In genomic region chr1:157209514-157209913, GRCh38 we compare ENCODE assay signal across 27 cellular contexts.
"Had no signal": no experiment of that assay in that cellular context is flagged by ENCODE, and none has a peak within 500 bp of the region (broad histone marks: within the 10 kb centered on the region; RNA-seq: fewer than 3 reads in every experiment).

No MANE protein-coding gene starts in this region.

- H3K4me1 ChIP-seq: left lung, lower lobe of right lung, psoas muscle, right lobe of liver, tibial nerve, uterus had no signal

- DNase-seq: hippocampal formation; immature natural killer cell; kidney; left colon; left lung; lower lobe of right lung; mammary epithelial cell; mesenchymal stem cell; naive thymus-derived CD8-positive, alpha-beta T cell; ovary; posterior cingulate gyrus; psoas muscle; right lobe of liver; stimulated activated CD4-positive, alpha-beta T cell treated with anti-CD3 and anti-CD28 coated beads, Interleukin-1b, Interleukin-23, amount 100 ng/mL, for 48 hours; stimulated activated CD4-positive, alpha-beta T cell treated with anti-CD3 and anti-CD28 coated beads, Interleukin-2, amount 100 ng/mL, for 48 hours; stimulated activated CD4-positive, alpha-beta T cell treated with anti-CD3 and anti-CD28 coated beads, Interleukin-4, amount 100 ng/mL, for 4 hours; stimulated activated CD8-positive, alpha-beta memory T cell treated with anti-CD3 and anti-CD28 coated beads, Interleukin-4, amount 100 ng/mL, for 48 hours; stimulated activated naive CD4-positive, alpha-beta T cell treated with Interleukin-2 at 50 U/mL for 16 hours; stimulated activated naive CD8-positive, alpha-beta T cell treated with anti-CD3 and anti-CD28 coated beads, Interleukin-15, amount 100 ng/mL, for 72 hours; substantia nigra; uterus had no signal

- ATAC-seq: left colon; left lung; lower lobe of right lung; naive thymus-derived CD8-positive, alpha-beta T cell; psoas muscle; right lobe of liver; stimulated activated memory B cell treated with anti-CD40 and anti-IgM and Interleukin-4, amounts not matched to agents 10 μg/mL and 1 μg/mL and 100 μg/mL, for 72 hours; stimulated activated naive CD8-positive, alpha-beta T cell treated with anti-CD3 and anti-CD28 coated beads, Interleukin-15, amount 100 ng/mL, for 72 hours had no signal

- H3K27me3 ChIP-seq: ovary, right lobe of liver, tibial nerve, uterus had no signal

- H3K27ac Mint-ChIP-seq: immature natural killer cell; naive thymus-derived CD8-positive, alpha-beta T cell; nephron; stimulated activated memory B cell treated with anti-CD40 and anti-IgM and Interleukin-4, amounts not matched to agents 10 μg/mL and 1 μg/mL and 100 μg/mL, for 72 hours; type B pancreatic cell had no signal

- H3K27me3 Mint-ChIP-seq: type B pancreatic cell had no signal

- H3K4me3 ChIP-seq: left lung, lower lobe of right lung, ovary, psoas muscle, right lobe of liver, smooth muscle cell, tibial nerve, uterus had no signal

- H3K36me3 ChIP-seq: left lung, lower lobe of right lung, ovary, right lobe of liver, tibial nerve, uterus had no signal

- H3K4me1 Mint-ChIP-seq: immature natural killer cell; naive thymus-derived CD8-positive, alpha-beta T cell; nephron; neural crest cell; stimulated activated memory B cell treated with anti-CD40 and anti-IgM and Interleukin-4, amounts not matched to agents 10 μg/mL and 1 μg/mL and 100 μg/mL, for 72 hours; stimulated activated naive CD8-positive, alpha-beta T cell treated with anti-CD3 and anti-CD28 coated beads, Interleukin-15, amount 100 ng/mL, for 72 hours had no signal

- H3K36me3 Mint-ChIP-seq: immature natural killer cell had no signal

- H3K4me3 Mint-ChIP-seq: immature natural killer cell; naive thymus-derived CD8-positive, alpha-beta T cell; nephron; neural crest cell; stimulated activated memory B cell treated with anti-CD40 and anti-IgM and Interleukin-4, amounts not matched to agents 10 μg/mL and 1 μg/mL and 100 μg/mL, for 72 hours; stimulated activated naive CD8-positive, alpha-beta T cell treated with anti-CD3 and anti-CD28 coated beads, Interleukin-15, amount 100 ng/mL, for 72 hours; type B pancreatic cell had no signal

- H3K27ac ChIP-seq: left lung, lower lobe of right lung, ovary, psoas muscle, right lobe of liver, tibial nerve, uterus had no signal

- H3K9me3 ChIP-seq: ovary, right lobe of liver had no signal
